8 cellular contexts compared by ENCODE assay signal in genomic region chr19:38930776-38931761, GRCh38. TPM values are rescaled to one million over a fixed set of nuclear protein-coding genes. Genes with fewer than 3 reads are reported as not detected.
DNase-seq lines count a peak whose midpoint lies in the region; ATAC-seq, FAIRE-seq and TF ChIP-seq lines count a peak whose summit lies in the region.

TSS of gene MRPS12 (plus strand) at chr19:38930944. CDS start at chr19:38931295, 351 bp downstream.

- peaks cover 31% of the 10 kb centered on the region for H3K36me3 Mint-ChIP-seq in activated naive CD8-positive, alpha-beta T cell treated with anti-CD3 and anti-CD28 coated beads, Interleukin-2, amount 10 ng/mL, durations not matched to agents 7 days and 5 days

- H3F3A ChIP-seq in Loucy (ENCODE audit: low read depth) = no peaks in the 10 kb centered on the region

- peaks cover 29% of the 10 kb centered on the region for H3K4me1 Mint-ChIP-seq in activated naive CD8-positive, alpha-beta T cell treated with anti-CD3 and anti-CD28 coated beads, Interleukin-2, amount 10 ng/mL, durations not matched to agents 7 days and 5 days

- WGBS in thymus = 10% methylated on average over 48 of the region's 48 CpGs

- FAIRE-seq in H54 (lab: Jason Lieb, UNC) = peak; percentile 97

- H3K36me3 ChIP-seq in Loucy (ENCODE audit: insufficient read depth, low read length) = no peaks in the 10 kb centered on the region
- H3K36me3 ChIP-seq in thymus (ENCODE audit: control insufficient read depth, insufficient read depth) = peaks cover 7% of the 10 kb centered on the region

- H3K79me2 ChIP-seq in Loucy (ENCODE audit: insufficient read depth, low read length) = peaks cover 34% of the 10 kb centered on the region

- H3K9me3 ChIP-seq in Loucy (ENCODE audit: insufficient read depth, low read depth, low read length) (no peaks in the 10 kb centered on the region), thymus (ENCODE audit: control insufficient read depth) (no peaks in the 10 kb centered on the region)

- peak; percentile 96 for DNase-seq in GF-D8 (lab: John Stamatoyannopoulos, UW)
- DNase-seq in H54 (ENCODE audit: insufficient read length, low spot score) = peak; percentile 99
- DNase-seq in SHP77 treated with DMSO at 0.1 percent for 48 hours (lab: John Stamatoyannopoulos, UW) = peak; percentile 99
- peak; percentile 95 for DNase-seq in activated naive CD8-positive, alpha-beta T cell treated with anti-CD3 and anti-CD28 coated beads, Interleukin-2, amount 10 ng/mL, durations not matched to agents 7 days and 5 days
- DNase-seq in glomerular visceral epithelial cell (ENCODE audit: extremely low spot score) = peak; percentile 99
- peak; percentile 96 for DNase-seq in occipital lobe (lab: John Stamatoyannopoulos, UW)

- H3K4me3 ChIP-seq in Loucy (ENCODE audit: low read length, poor library complexity, severe bottlenecking) = peak within 1 kb of the TSS; percentile 86
- H3K4me3 ChIP-seq in thymus (ENCODE audit: low read length) = peak within 1 kb of the TSS; percentile 79

- peak within 1 kb of the TSS; percentile 98 for H3K4me3 Mint-ChIP-seq in activated naive CD8-positive, alpha-beta T cell treated with anti-CD3 and anti-CD28 coated beads, Interleukin-2, amount 10 ng/mL, durations not matched to agents 7 days and 5 days

- H3K4me1 ChIP-seq in Loucy (ENCODE audit: insufficient read depth, low read length, poor library complexity, severe bottlenecking) (peaks cover 19% of the 10 kb centered on the region), thymus (ENCODE audit: control insufficient read depth, insufficient read depth, low read length) (peaks cover 6% of the 10 kb centered on the region)

- TF ChIP-seq POLR2A in H54 (IDR thresholded peaks at IDR 0.05; ENCODE audit: low read depth, low read length) = peak; percentile 53

- no peak for TF ChIP-seq CTCF in Loucy (conservative IDR thresholded peaks at IDR 0.05; ENCODE audit: low read length)

- POLR2A ChIA-PET in activated naive CD8-positive, alpha-beta T cell treated with anti-CD3 and anti-CD28 coated beads, Interleukin-2, amount 10 ng/mL, durations not matched to agents 7 days and 5 days (lab: Charles Lee) = interaction anchor here (0.8 to 3.7 kb wide), 20 partner anchors 9 to 557 kb away, joined by 3 to 13 read pairs (median 6); partner anchors contain the start of genes ECH1, EIF3K, FAM98C and MAP4K1

- no peaks in the 10 kb centered on the region for H3K27me3 ChIP-seq in Loucy (ENCODE audit: insufficient read depth, low read length, poor library complexity, severe bottlenecking)
- H3K27me3 ChIP-seq in thymus (ENCODE audit: control insufficient read depth, insufficient read depth) = no peaks in the 10 kb centered on the region

- peaks cover 6% of the 10 kb centered on the region for H3K9me3 Mint-ChIP-seq in activated naive CD8-positive, alpha-beta T cell treated with anti-CD3 and anti-CD28 coated beads, Interleukin-2, amount 10 ng/mL, durations not matched to agents 7 days and 5 days

- H3K4me2 ChIP-seq in Loucy (ENCODE audit: low read depth, low read length, poor library complexity, severe bottlenecking) = peak within 1 kb of the TSS; percentile 92

- peaks cover 5% of the 10 kb centered on the region for H4K20me1 ChIP-seq in Loucy (ENCODE audit: insufficient read depth, low read length, poor library complexity, severe bottlenecking)

- peak within 1 kb of the TSS; percentile 85 for H3K9ac ChIP-seq in Loucy (ENCODE audit: low read depth, low read length, poor library complexity, severe bottlenecking)

- H3K27me3 Mint-ChIP-seq in activated naive CD8-positive, alpha-beta T cell treated with anti-CD3 and anti-CD28 coated beads, Interleukin-2, amount 10 ng/mL, durations not matched to agents 7 days and 5 days = no peaks in the 10 kb centered on the region

- H3K9me2 ChIP-seq in Loucy (replicated peaks; ENCODE audit: low read depth, low read length) = no peaks in the 10 kb centered on the region

- peak within 1 kb of the TSS; percentile 95 for H3K27ac ChIP-seq in thymus (ENCODE audit: low read depth)

- ATAC-seq in activated naive CD8-positive, alpha-beta T cell treated with anti-CD3 and anti-CD28 coated beads, Interleukin-2, amount 10 ng/mL, durations not matched to agents 7 days and 5 days (ENCODE audit: low read depth) = peak; percentile 92

- peak within 1 kb of the TSS; percentile 85 for H2AFZ ChIP-seq in Loucy (ENCODE audit: low read length)

- peak within 1 kb of the TSS; percentile 99 for H3K27ac Mint-ChIP-seq in activated naive CD8-positive, alpha-beta T cell treated with anti-CD3 and anti-CD28 coated beads, Interleukin-2, amount 10 ng/mL, durations not matched to agents 7 days and 5 days

RNA-seq across cellular contexts. Expression of gene MRPS12, which starts in this region (rescaled TPM):
- total RNA-seq in activated naive CD8-positive, alpha-beta T cell treated with anti-CD3 and anti-CD28 coated beads, Interleukin-2, amount 10 ng/mL, durations not matched to agents 7 days and 5 days = 10 to 100 TPM; 36.7 to 47.5 TPM
- 13.1 TPM for total RNA-seq in occipital lobe
- polyA plus RNA-seq in thymus = 26.2 TPM

Comparison
In these comparisons a context has a peak if more than half of its experiments do, and no peak if none do; other contexts are left out.
1. Peak in every context shown above with its lines: DNase-seq, ATAC-seq, H3K4me3 ChIP-seq and H3K27ac ChIP-seq.